Comparison of ENCODE assay signal across 15 cellular contexts in genomic region chr12:132495629-132496207, GRCh38. TPM values are rescaled to one million over a fixed set of nuclear protein-coding genes. Genes with fewer than 3 reads are reported as not detected.
DNase-seq lines count a peak whose midpoint lies in the region; ATAC-seq, FAIRE-seq and TF ChIP-seq lines count a peak whose summit lies in the region.
"Had no signal": no experiment of that assay in that cellular context is flagged by ENCODE, and none has a peak within 500 bp of the region (broad histone marks: within the 10 kb centered on the region; RNA-seq: fewer than 3 reads in every experiment).

No MANE protein-coding gene starts in this region.

- H3K4me3 ChIP-seq in HepG2 (replicated peaks in 1 of 3; ENCODE audit: insufficient read depth in 1 of 3, low read depth in 2 of 3, low read length in 3 of 3), result no peak overlapping the region
- no peak overlapping the region for H3K4me3 ChIP-seq in right lobe of liver
- H3K4me3 ChIP-seq in GM12878, result no peak overlapping the region
- H3K4me3 ChIP-seq in neuronal stem cell (ENCODE audit: low read length in 2 of 2), result no peak overlapping the region
- H3K4me3 ChIP-seq in A673 (ENCODE audit: low read depth, low read length, poor library complexity, severe bottlenecking), result no peak overlapping the region
- H3K4me3 ChIP-seq: A549 had no signal

- no peak overlapping the region for H3K27ac ChIP-seq in HepG2 (ENCODE audit: extremely low read length, insufficient read depth, low read length)
- H3K27ac ChIP-seq in right lobe of liver, result no peak overlapping the region
- no peak overlapping the region for H3K27ac ChIP-seq in GM12878 (ENCODE audit: control insufficient read depth, insufficient read depth)
- H3K27ac ChIP-seq in neuronal stem cell (replicated peaks; ENCODE audit: low read length), result no peak overlapping the region
- H3K27ac ChIP-seq in A673 (ENCODE audit: low read depth, low read length, poor library complexity, severe bottlenecking), result no peak overlapping the region
- H3K27ac ChIP-seq: A549, KMS-11 had no signal

- H3K9ac ChIP-seq in HepG2 (ENCODE audit: insufficient read depth, low read depth, low read length), result no peak overlapping the region
- H3K9ac ChIP-seq in GM12878 (ENCODE audit: control insufficient read depth, insufficient read depth, low read length), result no peak overlapping the region
- peak overlapping the region; percentile 4 for H3K9ac ChIP-seq in neuronal stem cell (ENCODE audit: low read depth, low read length, poor library complexity)
- H3K9ac ChIP-seq: KMS-11 had no signal

- H3K9me3 ChIP-seq in HepG2 (ENCODE audit: low read length), result no peaks in the 10 kb centered on the region
- H3K9me3 ChIP-seq in right lobe of liver, result no peaks in the 10 kb centered on the region
- H3K9me3 ChIP-seq in GM12878 (replicated peaks; ENCODE audit: control insufficient read depth, insufficient read depth, low read length), result no peaks in the 10 kb centered on the region
- no peaks in the 10 kb centered on the region for H3K9me3 ChIP-seq in neuronal stem cell (replicated peaks in 1 of 2; ENCODE audit: control insufficient read depth in 2 of 2, insufficient read depth in 1 of 2, low read depth in 1 of 2, low read length in 2 of 2)
- H3K9me3 ChIP-seq in A673 (ENCODE audit: low read depth, low read length, poor library complexity, severe bottlenecking), result no peaks in the 10 kb centered on the region
- H3K9me3 ChIP-seq: A549 had no signal

- peak overlapping the region; percentile 48 for H3K18ac ChIP-seq in neuronal stem cell (ENCODE audit: low read length)

- no peak for TF ChIP-seq EP300 in HepG2 (IDR thresholded peaks at IDR 0.05; ENCODE audit: low read depth in 2 of 2, low read length in 2 of 2)
- no peak for TF ChIP-seq EP300 in HepG2 (CRISPR knock-in tag; IDR thresholded peaks at IDR 0.05; ENCODE audit: borderline replicate concordance)
- no peak for TF ChIP-seq EP300 in GM12878 (IDR thresholded peaks at IDR 0.05; ENCODE audit: borderline replicate concordance in 1 of 2, control insufficient read depth in 1 of 2, low read depth in 2 of 2, low read length in 2 of 2)

- H3K27ac Mint-ChIP-seq in activated T-helper 2 cell treated with anti-CD3 and anti-CD28 coated beads, Interferon-gamma antibody, Interleukin-2, Interleukin-4, amounts not matched to agents 10 μg/mL and 5 μg/mL and 100 μg/mL, durations not matched to agents 14 hours and 24 hours and 36 hours, result no peak overlapping the region

- RAD21 ChIA-PET in GM12878 (lab: Charles Lee; ENCODE audit: unreplicated experiment), result no interaction called here

- no peak overlapping the region for H2BK5ac ChIP-seq in neuronal stem cell (ENCODE audit: low read length)

- H4K8ac ChIP-seq in neuronal stem cell (ENCODE audit: low read depth, low read length), result no peak overlapping the region

- 93% methylated on average over 14 of the region's 25 CpGs for WGBS in HepG2 (ENCODE audit: low lambda C conversion rate)
- 64% methylated on average over 4 of the region's 25 CpGs for WGBS in right lobe of liver (ENCODE audit: insufficient coverage, low coverage, low lambda C conversion rate, missing lambda C conversion rate)
- 80% methylated on average over 25 of the region's 25 CpGs for WGBS in GM12878 (ENCODE audit: insufficient coverage, insufficient replicate concordance, low lambda C conversion rate, missing lambda C conversion rate)
- no CpG with 5 or more reads among the region's 25 CpGs for WGBS in neuronal stem cell (ENCODE audit: extremely low coverage in 2 of 2, insufficient read length in 2 of 2, insufficient replicate concordance in 1 of 2), 2 donors

- FAIRE-seq in HepG2 (lab: Jason Lieb, UNC) (no peak), GM12878 (lab: Jason Lieb, UNC) (no peak)
- FAIRE-seq: A549 had no signal

- TF ChIP-seq RAD21 in HepG2 (CRISPR knock-in tag; IDR thresholded peaks at IDR 0.05) (no peak), GM12878 (IDR thresholded peaks at IDR 0.05; ENCODE audit: insufficient read depth, low read depth, low read length) (no peak)

- TF ChIP-seq CTCF in HepG2 (CRISPR knock-in tag; IDR thresholded peaks at IDR 0.05) (no peak), right lobe of liver (IDR thresholded peaks at IDR 0.05) (no peak), GM12878 (IDR thresholded peaks at IDR 0.05 in 2 of 3, conservative IDR thresholded peaks at IDR 0.05 in 1 of 3; ENCODE audit: control insufficient read depth in 2 of 3, extremely low read depth in 1 of 3, insufficient read depth in 1 of 3, low read depth in 3 of 3, low read length in 3 of 3) (no peak), A673 (conservative IDR thresholded peaks at IDR 0.05; ENCODE audit: low read depth, low read length) (no peak)

- peak overlapping the region; percentile 17 for H2BK15ac ChIP-seq in neuronal stem cell (ENCODE audit: low read length)

- no TSS peak for BruUV-seq in HepG2 (replicated peaks; lab: Mats Ljungman, UMichigan)
- no TSS peak for BruUV-seq in GM12878 (replicated peaks; lab: Mats Ljungman, UMichigan)
- BruUV-seq in A673 (replicated peaks; lab: Mats Ljungman, UMichigan), result no TSS peak

- no peak for DNase-seq in HepG2 (ENCODE audit: low spot score)
- DNase-seq in right lobe of liver, result no peak
- DNase-seq in GM12878 (ENCODE audit: low read depth, low spot score), result no peak
- DNase-seq in neuronal stem cell (ENCODE audit: low spot score), result no peak
- DNase-seq in mesenteric fat pad (ENCODE audit: low spot score), result no peak
- no peak for DNase-seq in activated T-helper 2 cell treated with anti-CD3 and anti-CD28 coated beads, Interferon-gamma antibody, Interleukin-2, Interleukin-4, amounts not matched to agents 10 μg/mL and 5 μg/mL and 100 μg/mL, durations not matched to agents 14 hours and 24 hours and 36 hours (ENCODE audit: low spot score)
- DNase-seq in A673 (ENCODE audit: low spot score), result no peak
- DNase-seq: CD8-positive, alpha-beta memory T cell; NCI-H1105 treated with DMSO at 0.1 percent for 48 hours; NCI-H2029; NCI-H510A; SIG-M5 had no signal

- H4K20me1 ChIP-seq in HepG2 (ENCODE audit: insufficient read depth, low read length) (peaks cover 93% of the 10 kb centered on the region), GM12878 (ENCODE audit: control insufficient read depth, insufficient read depth) (no peaks in the 10 kb centered on the region; the same call in 1 of the 2 replicates)

- H3K79me1 ChIP-seq in neuronal stem cell (ENCODE audit: low read depth, low read length), result peaks cover 75% of the 10 kb centered on the region

- no peak overlapping the region for H2BK120ac ChIP-seq in neuronal stem cell (ENCODE audit: low read depth, low read length)

- no peak overlapping the region for H3K4me3 Mint-ChIP-seq in activated T-helper 2 cell treated with anti-CD3 and anti-CD28 coated beads, Interferon-gamma antibody, Interleukin-2, Interleukin-4, amounts not matched to agents 10 μg/mL and 5 μg/mL and 100 μg/mL, durations not matched to agents 14 hours and 24 hours and 36 hours (ENCODE audit: low read depth)

- peak overlapping the region; percentile 73 for H3K23ac ChIP-seq in neuronal stem cell (ENCODE audit: low read depth, low read length, poor library complexity)

- peaks cover 20% of the 10 kb centered on the region for H3K4me1 Mint-ChIP-seq in activated T-helper 2 cell treated with anti-CD3 and anti-CD28 coated beads, Interferon-gamma antibody, Interleukin-2, Interleukin-4, amounts not matched to agents 10 μg/mL and 5 μg/mL and 100 μg/mL, durations not matched to agents 14 hours and 24 hours and 36 hours (ENCODE audit: low read depth)

- H3K4me2 ChIP-seq in HepG2 (ENCODE audit: low read depth, low read length), result no peak overlapping the region
- no peak overlapping the region for H3K4me2 ChIP-seq in GM12878 (ENCODE audit: control insufficient read depth, insufficient read depth)
- peak overlapping the region; percentile 18 for H3K4me2 ChIP-seq in neuronal stem cell (ENCODE audit: insufficient read depth, low read length, poor library complexity, severe bottlenecking)
- H3K4me2 ChIP-seq: A549, KMS-11 had no signal

- CTCF ChIA-PET in HepG2 (lab: Yijun Ruan, JAX; ENCODE audit: low intra/inter-chr PET ratio, low total read pairs) (no interaction called here), GM12878 (lab: Yijun Ruan, JAX) (no interaction called here), A673 (lab: Charles Lee) (no interaction called here)

- peaks cover 97% of the 10 kb centered on the region for H3K79me2 ChIP-seq in HepG2 (ENCODE audit: insufficient read depth, low read length)
- peaks cover 66% of the 10 kb centered on the region for H3K79me2 ChIP-seq in GM12878 (ENCODE audit: control insufficient read depth, insufficient read depth, low read length)

- no peaks in the 10 kb centered on the region for H3K9me3 Mint-ChIP-seq in activated T-helper 2 cell treated with anti-CD3 and anti-CD28 coated beads, Interferon-gamma antibody, Interleukin-2, Interleukin-4, amounts not matched to agents 10 μg/mL and 5 μg/mL and 100 μg/mL, durations not matched to agents 14 hours and 24 hours and 36 hours
- H3K9me3 Mint-ChIP-seq: CD8-positive, alpha-beta memory T cell had no signal

- TF ChIP-seq POLR2A in HepG2 (IDR thresholded peaks at IDR 0.05; ENCODE audit: insufficient read depth in 1 of 2, low read depth in 2 of 2, low read length in 2 of 2) (no peak), right lobe of liver (IDR thresholded peaks at IDR 0.05) (no peak), GM12878 (IDR thresholded peaks at IDR 0.05; ENCODE audit: low read depth, low read length) (no peak)

- no peak overlapping the region for H2BK12ac ChIP-seq in neuronal stem cell (ENCODE audit: low read length)

- SMC1A ChIA-PET in GM12878 (lab: Charles Lee; ENCODE audit: uncharacterized antibody, unreplicated experiment), result no interaction called here

- intact Hi-C loops in HepG2 (cut with micrococcal nuclease; ENCODE audit: unreplicated experiment), result no loop called here
- intact Hi-C loops in right lobe of liver (cut with DNase I), result no loop called here
- intact Hi-C loops in GM12878 (cut with micrococcal nuclease; ENCODE audit: unreplicated experiment), result no loop called here
- intact Hi-C loops in activated T-helper 2 cell treated with anti-CD3 and anti-CD28 coated beads, Interferon-gamma antibody, Interleukin-2, Interleukin-4, amounts not matched to agents 10 μg/mL and 5 μg/mL and 100 μg/mL, durations not matched to agents 14 hours and 24 hours and 36 hours (cut with micrococcal nuclease), result loop anchor here (10.0 kb wide), 1 partner anchor 311 kb away; no protein-coding TSS in a partner anchor
- intact Hi-C loops in A673 (cut with micrococcal nuclease; ENCODE audit: unreplicated experiment), result no loop called here

- in situ Hi-C loops in HepG2 (cut with HindIII; ENCODE audit: extremely low pct_ligation_motif_present, low pct_unique_long_range_greater_than_20kb) (no loop called here), GM12878 (cut with MboI) (no loop called here)

- POLR2A ChIA-PET in HepG2 (lab: Yijun Ruan, JAX) (no interaction called here), GM12878 (lab: Charles Lee) (no interaction called here), A673 (lab: Charles Lee; ENCODE audit: low non-redundant PET) (no interaction called here)

- H3K36me3 ChIP-seq in HepG2 (replicated peaks in 1 of 2; ENCODE audit: control insufficient read depth in 1 of 2, insufficient read depth in 2 of 2, low read length in 2 of 2), result peaks cover 0 to 3% of the 10 kb centered on the region in 2 experiments; a peak in 4 of 5 replicates
- no peaks in the 10 kb centered on the region for H3K36me3 ChIP-seq in right lobe of liver
- H3K36me3 ChIP-seq in GM12878 (ENCODE audit: control insufficient read depth in 2 of 2, insufficient read depth in 2 of 2, low read length in 1 of 2), result no peaks in the 10 kb centered on the region; a peak in 1 of 4 replicates
- peaks cover 2 to 12% of the 10 kb centered on the region in 2 donors for H3K36me3 ChIP-seq in neuronal stem cell (replicated peaks in 1 of 2; ENCODE audit: control insufficient read depth in 2 of 2, insufficient read depth in 2 of 2, low read length in 2 of 2)
- peaks cover 2% of the 10 kb centered on the region for H3K36me3 ChIP-seq in A673 (ENCODE audit: insufficient read depth, low read length, poor library complexity, severe bottlenecking)

- H4K91ac ChIP-seq in neuronal stem cell (ENCODE audit: low read depth, low read length, poor library complexity), result no peak overlapping the region

- no peaks in the 10 kb centered on the region for H3K27me3 Mint-ChIP-seq in activated T-helper 2 cell treated with anti-CD3 and anti-CD28 coated beads, Interferon-gamma antibody, Interleukin-2, Interleukin-4, amounts not matched to agents 10 μg/mL and 5 μg/mL and 100 μg/mL, durations not matched to agents 14 hours and 24 hours and 36 hours (ENCODE audit: low read depth)

- peaks cover 56% of the 10 kb centered on the region for H3K4me1 ChIP-seq in HepG2 (ENCODE audit: insufficient read depth, low read length)
- H3K4me1 ChIP-seq in right lobe of liver, result peaks cover 0 to 68% (median 36%) of the 10 kb centered on the region in 4 donors
- peaks cover 26% of the 10 kb centered on the region for H3K4me1 ChIP-seq in GM12878 (ENCODE audit: control insufficient read depth, insufficient read depth, low read length)
- H3K4me1 ChIP-seq in neuronal stem cell (ENCODE audit: control insufficient read depth in 2 of 2, insufficient read depth in 1 of 2, low read depth in 1 of 2, low read length in 2 of 2), result peaks cover 12 to 17% of the 10 kb centered on the region in 2 donors
- H3K4me1 ChIP-seq in A673 (ENCODE audit: insufficient read depth, low read length, poor library complexity, severe bottlenecking), result peaks cover 10% of the 10 kb centered on the region

- ATAC-seq in HepG2 (no peak), right lobe of liver (no peak), GM12878 (no peak), HG03196 (IDR thresholded peaks at IDR 0.05; ENCODE audit: unreplicated experiment) (no peak)
- ATAC-seq: A549 had no signal

- H3K27me3 ChIP-seq in HepG2 (ENCODE audit: control insufficient read depth in 1 of 2, insufficient read depth in 2 of 2, low read length in 2 of 2) (no peaks in the 10 kb centered on the region; a peak in 2 of 5 replicates), right lobe of liver (no peaks in the 10 kb centered on the region), GM12878 (replicated peaks in 1 of 2; ENCODE audit: control insufficient read depth in 2 of 2, insufficient read depth in 2 of 2, low read length in 1 of 2) (no peaks in the 10 kb centered on the region), neuronal stem cell (ENCODE audit: control insufficient read depth in 3 of 3, insufficient read depth in 3 of 3, low read depth in 1 of 3, low read length in 3 of 3) (peaks cover 0 to 2% (median 0%) of the 10 kb centered on the region in 3 experiments), A673 (replicated peaks; ENCODE audit: insufficient read depth, low read depth, low read length, poor library complexity) (no peaks in the 10 kb centered on the region)

- H3K36me3 Mint-ChIP-seq in activated T-helper 2 cell treated with anti-CD3 and anti-CD28 coated beads, Interferon-gamma antibody, Interleukin-2, Interleukin-4, amounts not matched to agents 10 μg/mL and 5 μg/mL and 100 μg/mL, durations not matched to agents 14 hours and 24 hours and 36 hours (ENCODE audit: low read depth), result peaks cover 12% of the 10 kb centered on the region

- no peak overlapping the region for H3K14ac ChIP-seq in neuronal stem cell (ENCODE audit: low read length)

- no peak overlapping the region for H3K4ac ChIP-seq in neuronal stem cell (ENCODE audit: low read length)

- H2AK5ac ChIP-seq in neuronal stem cell (ENCODE audit: low read depth, low read length), result peak overlapping the region; percentile 28

- no peak overlapping the region for H2AFZ ChIP-seq in HepG2 (ENCODE audit: low read length)
- no peak overlapping the region for H2AFZ ChIP-seq in GM12878 (ENCODE audit: control insufficient read depth, low read depth, low read length)
- H2AFZ ChIP-seq in neuronal stem cell (ENCODE audit: low read length), result no peak overlapping the region

RNA-seq across cellular contexts. Expression of gene FBRSL1, which starts 5.8 kb away (rescaled TPM):
- total RNA-seq in HepG2 (2016; rRNA removed; fragmentation: Illumina TruSeq; extraction: Trizol), result 3.7 and 7.9 TPM in 2 replicates
- 2.7 and 3.6 TPM in 2 replicates for total RNA-seq in HepG2 (2016; cell fraction: cytosol; rRNA removed; fragmentation: Illumina TruSeq; extraction: Trizol; ENCODE audit: low read depth)
- 5.4 and 6.9 TPM in 2 replicates for total RNA-seq in HepG2 (2016; cell fraction: insoluble cytoplasmic fraction; rRNA removed; fragmentation: Illumina TruSeq; extraction: Trizol)
- total RNA-seq in HepG2 (2016; cell fraction: membrane; rRNA removed; fragmentation: Illumina TruSeq; extraction: Trizol), result 7.0 and 9.3 TPM in 2 replicates
- total RNA-seq in HepG2 (2016; cell fraction: nucleus; rRNA removed; fragmentation: Illumina TruSeq; extraction: Trizol), result 10.9 and 11.0 TPM in 2 replicates
- polyA plus RNA-seq in HepG2 (2011; rRNA removed), result 3.6 and 4.9 TPM in 2 replicates
- 3.0 and 6.0 TPM in 2 replicates for polyA plus RNA-seq in HepG2 (2011; cell fraction: cytosol; rRNA removed)
- polyA plus RNA-seq in HepG2 (2011; cell fraction: nucleus; rRNA removed), result 50.9 and 76.3 TPM in 2 replicates
- 25.5 and 31.0 TPM in 2 replicates for polyA plus RNA-seq in HepG2 (2012)
- 5.9 and 6.4 TPM in 2 replicates for polyA plus RNA-seq in HepG2 (2016; cell fraction: cytosol; fragmentation: Illumina TruSeq; extraction: Trizol; ENCODE audit: low read depth)
- 20.0 and 28.2 TPM in 2 replicates for polyA plus RNA-seq in HepG2 (2016; cell fraction: insoluble cytoplasmic fraction; fragmentation: Illumina TruSeq; extraction: Trizol; ENCODE audit: low read depth)
- polyA plus RNA-seq in HepG2 (2016; cell fraction: membrane; fragmentation: Illumina TruSeq; extraction: Trizol; ENCODE audit: low read depth), result 20.5 and 23.8 TPM in 2 replicates
- 64.1 and 69.3 TPM in 2 replicates for polyA plus RNA-seq in HepG2 (2016; cell fraction: nucleus; fragmentation: Illumina TruSeq; extraction: Trizol; ENCODE audit: insufficient read depth, low read depth)
- 3.8 and 7.6 TPM in 2 replicates for polyA minus RNA-seq in HepG2 (2011; rRNA and poly(A)+ RNA removed; ENCODE audit: low replicate concordance)
- polyA minus RNA-seq in HepG2 (2011; cell fraction: cytosol; rRNA and poly(A)+ RNA removed), result 17.3 and 28.7 TPM in 2 replicates
- polyA minus RNA-seq in HepG2 (2011; cell fraction: nucleus; rRNA and poly(A)+ RNA removed), result 8.5 and 11.2 TPM in 2 replicates
- 10 to 100 TPM; 16.2 to 27.6 (median 23.3) TPM for total RNA-seq in right lobe of liver
- total RNA-seq in GM12878 (2013; cell fraction: nucleolus; rRNA removed), result 30.6 and 38.6 TPM in 2 replicates
- 4.5 and 6.3 TPM in 2 replicates for total RNA-seq in GM12878 (2014; rRNA removed)
- total RNA-seq in GM12878 (2014; rRNA removed; fragmentation: Illumina TruSeq; extraction: Trizol), result 2.0 and 6.7 TPM in 2 replicates
- total RNA-seq in GM12878 (2021), result 53.4 and 55.1 TPM in 2 replicates
- polyA plus RNA-seq in GM12878 (2011; ENCODE audit: low read depth), result 34.4 TPM
- polyA plus RNA-seq in GM12878 (2011; rRNA removed), result 0.40 and 0.81 TPM in 2 replicates
- polyA plus RNA-seq in GM12878 (2011; cell fraction: cytosol; rRNA removed), result 2.6 and 7.9 TPM in 2 replicates
- polyA plus RNA-seq in GM12878 (2011; cell fraction: nucleus; rRNA removed), result 17.0 and 38.4 TPM in 2 replicates
- polyA plus RNA-seq in GM12878 (2012), result 21.0 and 21.8 TPM in 2 replicates
- polyA plus RNA-seq in GM12878 (2014; fragmentation: Illumina TruSeq; extraction: Trizol), result 1.1 and 12.3 TPM in 2 replicates
- polyA plus RNA-seq in GM12878 (2014; fragmentation: Nextera tagmentation; extraction: Ambion mirVana), result under 1 TPM; 0.19 to 0.58 TPM
- 19.9 and 29.3 TPM in 2 replicates for polyA plus RNA-seq in GM12878 (2014; rRNA removed)
- 1 to 10 TPM; 1.4 to 1.9 TPM for polyA plus RNA-seq in GM12878 (2016; fragmentation: Nextera tagmentation; extraction: Ambion mirVana)
- 0.59 and 2.1 TPM in 2 replicates for polyA minus RNA-seq in GM12878 (2011; rRNA and poly(A)+ RNA removed)
- 7.5 and 13.1 TPM in 2 replicates for polyA minus RNA-seq in GM12878 (2011; cell fraction: cytosol; rRNA and poly(A)+ RNA removed)
- 2.8 and 6.9 TPM in 2 replicates for polyA minus RNA-seq in GM12878 (2011; cell fraction: nucleus; rRNA and poly(A)+ RNA removed)
- 61.7 TPM for polyA plus RNA-seq in neuronal stem cell (2013, experiment 1 of 2)
- polyA plus RNA-seq in neuronal stem cell (2013, experiment 2 of 2), result 70.1 TPM
- 30.5 TPM for total RNA-seq in mesenteric fat pad
- 66.0 and 67.3 TPM in 2 replicates for total RNA-seq in activated T-helper 2 cell treated with anti-CD3 and anti-CD28 coated beads, Interferon-gamma antibody, Interleukin-2, Interleukin-4, amounts not matched to agents 10 μg/mL and 5 μg/mL and 100 μg/mL, durations not matched to agents 14 hours and 24 hours and 36 hours
- 111 and 130 TPM in 2 replicates for total RNA-seq in A673 (2021)

Comparison
In these comparisons a context has a peak if more than half of its experiments do, and no peak if none do; other contexts are left out.
1. Of the 75 proteins assayed by ChIP-seq in both HepG2 and GM12878: peak only in HepG2: ZNF687; only in GM12878: POLR2AphosphoS5; in both: none; in neither: 73.